ENCODE assay signal across 8 cellular contexts in the genomic region with DNA sequence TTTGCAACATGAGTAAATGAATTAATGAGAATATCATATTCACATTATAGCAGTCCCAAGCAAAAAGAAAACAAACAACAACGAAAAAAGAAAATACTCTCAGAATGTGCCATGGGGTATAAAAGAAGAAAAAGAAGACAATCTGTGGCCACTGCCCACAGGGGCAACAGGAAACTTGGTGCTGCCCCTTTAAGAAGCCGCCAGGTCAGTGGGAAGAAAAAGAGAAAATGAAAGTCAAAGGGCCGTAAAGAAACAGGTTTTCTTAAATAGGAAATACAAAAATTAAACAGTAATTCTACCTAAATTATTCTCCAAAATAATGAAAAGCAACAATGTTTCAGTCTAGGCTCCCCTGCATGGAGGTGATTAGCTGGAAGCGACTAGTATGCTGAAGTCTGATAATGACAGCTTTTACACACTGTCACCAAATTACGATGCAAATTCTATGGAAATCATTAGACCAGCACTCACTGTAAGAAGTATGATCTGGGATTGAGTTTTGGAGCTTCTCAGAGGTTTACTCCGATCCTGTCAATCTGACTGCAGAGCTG. TPM values are rescaled to one million over a fixed set of nuclear protein-coding genes. Genes with fewer than 3 reads are reported as not detected.
DNase-seq lines count a peak whose midpoint lies in the region; ATAC-seq and TF ChIP-seq lines count a peak whose summit lies in the region.

No MANE protein-coding gene starts in this region.

- H3K4me1 ChIP-seq in trophoblast cell (ENCODE audit: control insufficient read depth in 1 of 2, insufficient read depth in 2 of 2, low read length in 2 of 2), result no peaks in the 10 kb centered on the region

- H3K9me3 Mint-ChIP-seq in activated T-cell treated with anti-CD3 and anti-CD28 coated beads, Interleukin-2, amount 50 U/mL, for 72 hours, result no peaks in the 10 kb centered on the region

- H2BK120ac ChIP-seq in trophoblast cell (ENCODE audit: insufficient read depth, low read length, poor library complexity), result no peak overlapping the region

- H3K9ac ChIP-seq in trophoblast cell (ENCODE audit: low read length), result no peak overlapping the region

- H3K36me3 Mint-ChIP-seq in activated T-cell treated with anti-CD3 and anti-CD28 coated beads, Interleukin-2, amount 50 U/mL, for 72 hours (ENCODE audit: insufficient read depth in 2 of 2), result no peaks in the 10 kb centered on the region

- peak; percentile 45 to 51 for ATAC-seq in activated T-cell treated with anti-CD3 and anti-CD28 coated beads, Interleukin-2, amount 50 U/mL, for 72 hours (replicated peaks in 1 of 2)

- no peaks in the 10 kb centered on the region for H3K27me3 Mint-ChIP-seq in activated T-cell treated with anti-CD3 and anti-CD28 coated beads, Interleukin-2, amount 50 U/mL, for 72 hours (ENCODE audit: low read depth)

- no peak overlapping the region for H3K4me2 ChIP-seq in trophoblast cell (ENCODE audit: low read length)

- H3K4me3 ChIP-seq in MG63 (peak overlapping the region; percentile 47), coronary artery (peak overlapping the region; percentile 69), retinal pigment epithelial cell (ENCODE audit: low read length) (peak overlapping the region; percentile 29), trophoblast cell (ENCODE audit: low read depth, low read length) (no peak overlapping the region)

- H2AFZ ChIP-seq in trophoblast cell (ENCODE audit: insufficient read depth, low read length, poor library complexity), result no peak overlapping the region

- H4K12ac ChIP-seq in trophoblast cell (ENCODE audit: low read depth, low read length), result no peak overlapping the region

- no peak overlapping the region for H2BK12ac ChIP-seq in trophoblast cell (ENCODE audit: low read length)

- no peaks in the 10 kb centered on the region for H3K27me3 ChIP-seq in MG63
- H3K27me3 ChIP-seq in trophoblast cell (ENCODE audit: insufficient read depth, low read length), result no peaks in the 10 kb centered on the region

- WGBS in trophoblast cell (ENCODE audit: extremely low coverage, insufficient coverage, insufficient read length), result no CpG with 5 or more reads among the region's 6 CpGs

- H3K79me1 ChIP-seq in trophoblast cell (ENCODE audit: low read length), result no peaks in the 10 kb centered on the region

- no peak overlapping the region for H3K23ac ChIP-seq in trophoblast cell (ENCODE audit: low read length)

- TF ChIP-seq CTCF in coronary artery (IDR thresholded peaks at IDR 0.05), result no peak
- no peak for TF ChIP-seq CTCF in retinal pigment epithelial cell (conservative IDR thresholded peaks at IDR 0.05; ENCODE audit: low read depth, low read length)

- no peak overlapping the region for H3K4ac ChIP-seq in trophoblast cell (ENCODE audit: low read depth, low read length)

- peak in 1 of 2 donors; percentile 14 for DNase-seq in activated T-cell treated with anti-CD3 and anti-CD28 coated beads, Interleukin-2, amount 50 U/mL, for 72 hours
- DNase-seq in activated T-cell treated with anti-CD3 and anti-CD28 coated beads for 4 hours (no peak), MG63 (no peak), coronary artery (ENCODE audit: low spot score) (no peak), retinal pigment epithelial cell (ENCODE audit: low read depth) (no peak), trophoblast cell (no peak), NCI-H2081 (lab: John Stamatoyannopoulos, UW) (no peak)
- no peak for DNase-seq in stimulated activated CD4-positive, alpha-beta T cell treated with anti-CD3 and anti-CD28 coated beads, Interleukin-2, amount 100 ng/mL, for 24 hours

- H3K36me3 ChIP-seq in MG63 (no peaks in the 10 kb centered on the region), trophoblast cell (ENCODE audit: control insufficient read depth in 1 of 2, insufficient read depth in 2 of 2, low read length in 2 of 2) (no peaks in the 10 kb centered on the region)

- no peaks in the 10 kb centered on the region for H3K79me2 ChIP-seq in trophoblast cell (ENCODE audit: control insufficient read depth, insufficient read depth, low read length, poor library complexity)

- H3K27ac ChIP-seq in coronary artery (peak overlapping the region in 1 of 2 donors; percentile 36), trophoblast cell (ENCODE audit: low read depth, low read length) (no peak overlapping the region)

- H2BK5ac ChIP-seq in trophoblast cell (ENCODE audit: low read depth, low read length, poor library complexity), result no peak overlapping the region

- peaks cover 30% of the 10 kb centered on the region for H3K4me1 Mint-ChIP-seq in activated T-cell treated with anti-CD3 and anti-CD28 coated beads, Interleukin-2, amount 50 U/mL, for 72 hours (ENCODE audit: low read depth)

- H4K91ac ChIP-seq in trophoblast cell (ENCODE audit: low read depth, low read length), result no peak overlapping the region

- H2AK5ac ChIP-seq in trophoblast cell (ENCODE audit: low read length), result no peak overlapping the region

- H4K8ac ChIP-seq in trophoblast cell (ENCODE audit: low read depth, low read length), result no peak overlapping the region

- no peaks in the 10 kb centered on the region for H3K9me3 ChIP-seq in MG63
- no peaks in the 10 kb centered on the region for H3K9me3 ChIP-seq in trophoblast cell (ENCODE audit: insufficient read depth, low read depth, low read length)

- no peak overlapping the region for H3K18ac ChIP-seq in trophoblast cell (ENCODE audit: low read length)

- no peak overlapping the region for H3K14ac ChIP-seq in trophoblast cell (ENCODE audit: low read length)

- H3K4me3 Mint-ChIP-seq in activated T-cell treated with anti-CD3 and anti-CD28 coated beads, Interleukin-2, amount 50 U/mL, for 72 hours, result peak overlapping the region; percentile 82 to 93

- peak overlapping the region; percentile 96 for H3K27ac Mint-ChIP-seq in activated T-cell treated with anti-CD3 and anti-CD28 coated beads, Interleukin-2, amount 50 U/mL, for 72 hours

RNA-seq across cellular contexts. Expression of a gene that starts 23.6 kb away (rescaled TPM):
- 10 to 100 TPM; 23.8 to 33.0 TPM for total RNA-seq in activated T-cell treated with anti-CD3 and anti-CD28 coated beads, Interleukin-2, amount 50 U/mL, for 72 hours
- 0.22 and 1.8 TPM in 2 replicates for total RNA-seq in MG63 (2014; rRNA removed; shearing (Covaris generic); ENCODE audit: low replicate concordance)
- 16.9 and 18.1 TPM in 2 replicates for polyA plus RNA-seq in trophoblast cell (2013)
